11 cellular contexts compared by ENCODE assay signal in genomic region chr7:116984511-116984910, GRCh38. TPM values are rescaled to one million over a fixed set of nuclear protein-coding genes. Genes with fewer than 3 reads are reported as not detected.
DNase-seq lines count a peak whose midpoint lies in the region; ATAC-seq lines count a peak whose summit lies in the region.
"Had no signal": no experiment of that assay in that cellular context is flagged by ENCODE, and none has a peak within 500 bp of the region (broad histone marks: within the 10 kb centered on the region; RNA-seq: fewer than 3 reads in every experiment).

No MANE protein-coding gene starts in this region.

- no peak overlapping the region for H3K27ac ChIP-seq in naive thymus-derived CD4-positive, alpha-beta T cell (ENCODE audit: low read depth, low read length)
- H3K27ac ChIP-seq: SJCRH30 had no signal

- POLR2A ChIA-PET in naive thymus-derived CD4-positive, alpha-beta T cell (lab: Charles Lee) = no interaction called here

- CTCF ChIA-PET in naive thymus-derived CD4-positive, alpha-beta T cell (lab: Charles Lee) = interaction anchor here (0.6 to 4.0 kb wide), 12 partner anchors 15 to 178 kb away, joined by 3 to 35 read pairs (median 7); no protein-coding TSS in a partner anchor

- H3K36me3 Mint-ChIP-seq in naive thymus-derived CD4-positive, alpha-beta T cell = no peaks in the 10 kb centered on the region
- H3K36me3 Mint-ChIP-seq: CD4-positive, alpha-beta memory T cell had no signal

- intact Hi-C loops in naive thymus-derived CD4-positive, alpha-beta T cell (cut with micrococcal nuclease) = loop anchor here in 1 of 2 donors (2.0 kb wide), 1 partner anchor 54 kb away; no protein-coding TSS in a partner anchor

- no peaks in the 10 kb centered on the region for H3K36me3 ChIP-seq in naive thymus-derived CD4-positive, alpha-beta T cell (ENCODE audit: control insufficient read depth in 2 of 3, insufficient read depth in 3 of 3, low read length in 3 of 3)
- H3K36me3 ChIP-seq: BE2C, SJCRH30 had no signal

- no peak for DNase-seq in naive thymus-derived CD4-positive, alpha-beta T cell
- DNase-seq in ureter (ENCODE audit: low spot score) = no peak
- DNase-seq in NCI-H2081 treated with DMSO at 0.1 percent for 48 hours (lab: John Stamatoyannopoulos, UW) = no peak
- no peak for DNase-seq in NK-92 (lab: John Stamatoyannopoulos, UW; ENCODE audit: unreplicated experiment)
- DNase-seq: BE2C, DMS79 had no signal

- no peak overlapping the region for H3K4me3 ChIP-seq in naive thymus-derived CD4-positive, alpha-beta T cell (ENCODE audit: low read length)
- H3K4me3 ChIP-seq: SJCRH30 had no signal

- no peaks in the 10 kb centered on the region for H3K27me3 ChIP-seq in naive thymus-derived CD4-positive, alpha-beta T cell (ENCODE audit: control insufficient read depth in 2 of 2, insufficient read depth in 2 of 2, low read length in 2 of 2)
- H3K27me3 ChIP-seq: BE2C, SJCRH30 had no signal

- peaks cover 0 to 2% (median 0%) of the 10 kb centered on the region in 11 donors for H3K9me3 Mint-ChIP-seq in naive thymus-derived CD4-positive, alpha-beta T cell
- H3K9me3 Mint-ChIP-seq: CD4-positive, alpha-beta memory T cell had no signal

- H3K4me1 ChIP-seq in naive thymus-derived CD4-positive, alpha-beta T cell (ENCODE audit: control insufficient read depth in 2 of 2, insufficient read depth in 2 of 2, low read length in 2 of 2) = no peaks in the 10 kb centered on the region

- ATAC-seq in GM18907 (IDR thresholded peaks at IDR 0.05; ENCODE audit: unreplicated experiment) (peak; percentile 11), GM21723 (IDR thresholded peaks at IDR 0.05; ENCODE audit: unreplicated experiment) (peak; percentile 4), HG03342 (IDR thresholded peaks at IDR 0.05; ENCODE audit: unreplicated experiment) (peak; percentile 6)
- peak; percentile 10 for ATAC-seq in naive thymus-derived CD4-positive, alpha-beta T cell

- H3K27me3 Mint-ChIP-seq in naive thymus-derived CD4-positive, alpha-beta T cell = peaks cover 0 to 3% (median 0%) of the 10 kb centered on the region in 5 donors
- H3K27me3 Mint-ChIP-seq: CD4-positive, alpha-beta memory T cell had no signal

- no peak overlapping the region for H3K4me3 Mint-ChIP-seq in naive thymus-derived CD4-positive, alpha-beta T cell
- H3K4me3 Mint-ChIP-seq: CD4-positive, alpha-beta memory T cell had no signal

- no peak overlapping the region for H3K27ac Mint-ChIP-seq in naive thymus-derived CD4-positive, alpha-beta T cell

- H3K4me1 Mint-ChIP-seq in naive thymus-derived CD4-positive, alpha-beta T cell = peaks cover 0 to 5% (median 0%) of the 10 kb centered on the region in 7 donors
- H3K4me1 Mint-ChIP-seq: CD4-positive, alpha-beta memory T cell had no signal

- H3K9me3 ChIP-seq in naive thymus-derived CD4-positive, alpha-beta T cell (ENCODE audit: control insufficient read depth in 2 of 3, low read length in 3 of 3) = no peaks in the 10 kb centered on the region
- H3K9me3 ChIP-seq: BE2C, SJCRH30 had no signal

RNA-seq across cellular contexts. Expression of gene ST7, which starts 31.2 kb away (rescaled TPM):
- 1 to 10 TPM; 2.1 to 6.4 (median 4.4) TPM for total RNA-seq in naive thymus-derived CD4-positive, alpha-beta T cell
- polyA plus RNA-seq in naive thymus-derived CD4-positive, alpha-beta T cell = 1 to 10 TPM; 3.0 to 4.1 TPM
- total RNA-seq in ureter = 25.4 TPM
